20 cellular contexts compared by ENCODE assay signal in genomic region chr2:160477032-160477431, GRCh38.
"Had no signal": no experiment of that assay in that cellular context is flagged by ENCODE, and none has a peak within 500 bp of the region (broad histone marks: within the 10 kb centered on the region; RNA-seq: fewer than 3 reads in every experiment).

No MANE protein-coding gene starts in this region.

- H3K36me3 Mint-ChIP-seq: immature natural killer cell had no signal

- H3K9me3 ChIP-seq: breast epithelium, mucosa of descending colon, ovary, sigmoid colon, upper lobe of right lung had no signal

- H3K36me3 ChIP-seq: breast epithelium, ovary, sigmoid colon, upper lobe of right lung had no signal

- FAIRE-seq: endometrium had no signal

- H3K4me3 Mint-ChIP-seq: activated CD8-positive, alpha-beta T cell treated with anti-CD3 and anti-CD28 coated beads, Interleukin-2, amount 10 ng/mL, durations not matched to agents 7 days and 5 days; immature natural killer cell; nephron; stimulated activated naive CD8-positive, alpha-beta T cell treated with anti-CD3 and anti-CD28 coated beads, Interleukin-15, Interleukin-2, amounts not matched to agents 100 ng/mL and 50 ng/mL, for 24 hours had no signal

- DNase-seq: activated CD4-positive, CD25-positive, alpha-beta regulatory T cell treated with anti-CD3 and anti-CD28 coated beads, Interleukin-2, amount 50 U/mL, for 72 hours; activated CD8-positive, alpha-beta memory T cell treated with anti-CD3 and anti-CD28 coated beads, Interleukin-2, amount 50 U/mL, for 48 hours; activated CD8-positive, alpha-beta T cell treated with anti-CD3 and anti-CD28 coated beads, Interleukin-2, amount 10 ng/mL, durations not matched to agents 7 days and 5 days; activated naive CD4-positive, alpha-beta T cell treated with anti-CD3 and anti-CD28 coated beads, Interleukin-2, amount 50 U/mL, for 16 hours; amygdala; dorsolateral prefrontal cortex; foreskin fibroblast; immature natural killer cell; mucosa of descending colon; ovary; sigmoid colon; stimulated activated CD4-positive, alpha-beta T cell treated with anti-CD3 and anti-CD28 coated beads, Interleukin-4, amount 100 ng/mL, for 1 hour; stimulated activated CD8-positive, alpha-beta memory T cell treated with anti-CD3 and anti-CD28 coated beads, Interleukin-4, amount 100 ng/mL, for 48 hours; T-helper 2 cell; upper lobe of right lung had no signal

- H3K27me3 Mint-ChIP-seq: stimulated activated naive CD8-positive, alpha-beta T cell treated with anti-CD3 and anti-CD28 coated beads, Interleukin-15, Interleukin-2, amounts not matched to agents 100 ng/mL and 50 ng/mL, for 24 hours had no signal

- H3K27ac ChIP-seq: breast epithelium, dorsolateral prefrontal cortex, ovary, sigmoid colon, upper lobe of right lung had no signal

- H3K27me3 ChIP-seq: breast epithelium, ovary, sigmoid colon, upper lobe of right lung had no signal

- H3K27ac Mint-ChIP-seq: activated CD8-positive, alpha-beta T cell treated with anti-CD3 and anti-CD28 coated beads, Interleukin-2, amount 10 ng/mL, durations not matched to agents 7 days and 5 days; stimulated activated naive CD8-positive, alpha-beta T cell treated with anti-CD3 and anti-CD28 coated beads, Interleukin-15, Interleukin-2, amounts not matched to agents 100 ng/mL and 50 ng/mL, for 24 hours had no signal

- H3K4me3 ChIP-seq: breast epithelium, dorsolateral prefrontal cortex, mucosa of descending colon, ovary, sigmoid colon, upper lobe of right lung had no signal

- ATAC-seq: activated CD8-positive, alpha-beta T cell treated with anti-CD3 and anti-CD28 coated beads, Interleukin-2, amount 10 ng/mL, durations not matched to agents 7 days and 5 days; esophagus mucosa; mucosa of descending colon; upper lobe of right lung had no signal

- H3K9me3 Mint-ChIP-seq: immature natural killer cell; nephron; stimulated activated naive CD8-positive, alpha-beta T cell treated with anti-CD3 and anti-CD28 coated beads, Interleukin-15, Interleukin-2, amounts not matched to agents 100 ng/mL and 50 ng/mL, for 24 hours had no signal
